Comparison of ENCODE assay signal across 23 cellular contexts in the genomic region with DNA sequence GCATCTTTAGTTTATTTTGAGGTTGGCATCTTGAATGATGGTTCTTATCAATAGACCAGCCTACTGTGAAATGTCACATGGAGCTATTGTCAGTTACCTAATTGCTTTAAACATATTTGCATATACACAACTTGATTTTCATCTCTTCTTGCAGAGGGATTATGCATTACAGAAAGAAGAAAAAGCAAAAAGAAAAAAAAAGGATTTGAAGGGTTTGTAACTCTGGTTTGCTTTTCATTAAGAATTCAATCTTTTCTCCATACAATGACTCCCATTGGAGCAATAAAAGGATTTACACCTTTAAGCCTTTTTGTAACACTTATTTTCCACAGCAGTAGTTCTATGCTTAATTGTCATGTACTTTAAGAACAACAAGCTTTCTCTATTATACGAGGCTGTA.
"Had no signal": no experiment of that assay in that cellular context is flagged by ENCODE, and none has a peak within 500 bp of the region (broad histone marks: within the 10 kb centered on the region; RNA-seq: fewer than 3 reads in every experiment).

No MANE protein-coding gene starts in this region.

- H3K4me3 ChIP-seq: stomach, suprapubic skin, testis, thoracic aorta, thyroid gland, tibial artery, tibial nerve, transverse colon, upper lobe of left lung, upper lobe of right lung, uterus, vagina had no signal

- H3K9me3 ChIP-seq: suprapubic skin, testis, thoracic aorta, thyroid gland, tibial artery, upper lobe of left lung, upper lobe of right lung, uterus, vagina had no signal

- H3K27me3 ChIP-seq: stomach, suprapubic skin, testis, thyroid gland, tibial artery, tibial nerve, transverse colon, upper lobe of left lung, upper lobe of right lung, uterus, vagina had no signal

- H3K4me1 ChIP-seq: stomach, suprapubic skin, testis, thyroid gland, tibial artery, tibial nerve, transverse colon, upper lobe of left lung, upper lobe of right lung, uterus, vagina had no signal

- DNase-seq: stimulated activated CD4-positive, alpha-beta T cell treated with anti-CD3 and anti-CD28 coated beads, Interleukin-2, amount 100 ng/mL, for 48 hours; stimulated activated CD4-positive, alpha-beta T cell treated with anti-CD3 and anti-CD28 coated beads, Interleukin-4, amount 100 ng/mL, for 1 hour; stimulated activated CD4-positive, alpha-beta T cell treated with anti-CD3 and anti-CD28 coated beads, Interleukin-4, amount 100 ng/mL, for 4 hours; stimulated activated CD8-positive, alpha-beta memory T cell treated with anti-CD3 and anti-CD28 coated beads, Interleukin-4, amount 100 ng/mL, for 48 hours; stimulated activated naive B cell treated with anti-CD40 and anti-IgM and Interleukin-4, amounts not matched to agents 10 μg/mL and 1 μg/mL and 100 μg/mL, for 72 hours; stimulated activated naive CD4-positive, alpha-beta T cell; stimulated activated naive CD4-positive, alpha-beta T cell treated with Interleukin-2 at 50 U/mL for 16 hours; stimulated activated naive CD8-positive, alpha-beta T cell treated with anti-CD3 and anti-CD28 coated beads, Interleukin-15, amount 100 ng/mL, for 72 hours; stimulated activated naive CD8-positive, alpha-beta T cell treated with anti-CD3 and anti-CD28 coated beads, Interleukin-15, Interleukin-2, amounts not matched to agents 100 U/mL and 50 U/mL, for 24 hours; stomach; substantia nigra; testis; thyroid gland; tibial artery; transverse colon; trophoblast cell; upper lobe of left lung; upper lobe of right lung; uterus had no signal

- H3K36me3 ChIP-seq: stomach, suprapubic skin, thoracic aorta, thyroid gland, tibial artery, tibial nerve, transverse colon, upper lobe of left lung, upper lobe of right lung, uterus, vagina had no signal

- H3K27ac ChIP-seq: stomach, suprapubic skin, testis, thoracic aorta, thyroid gland, tibial artery, tibial nerve, transverse colon, upper lobe of left lung, upper lobe of right lung, uterus, vagina had no signal
